8 cellular contexts compared by ENCODE assay signal in the genomic region with DNA sequence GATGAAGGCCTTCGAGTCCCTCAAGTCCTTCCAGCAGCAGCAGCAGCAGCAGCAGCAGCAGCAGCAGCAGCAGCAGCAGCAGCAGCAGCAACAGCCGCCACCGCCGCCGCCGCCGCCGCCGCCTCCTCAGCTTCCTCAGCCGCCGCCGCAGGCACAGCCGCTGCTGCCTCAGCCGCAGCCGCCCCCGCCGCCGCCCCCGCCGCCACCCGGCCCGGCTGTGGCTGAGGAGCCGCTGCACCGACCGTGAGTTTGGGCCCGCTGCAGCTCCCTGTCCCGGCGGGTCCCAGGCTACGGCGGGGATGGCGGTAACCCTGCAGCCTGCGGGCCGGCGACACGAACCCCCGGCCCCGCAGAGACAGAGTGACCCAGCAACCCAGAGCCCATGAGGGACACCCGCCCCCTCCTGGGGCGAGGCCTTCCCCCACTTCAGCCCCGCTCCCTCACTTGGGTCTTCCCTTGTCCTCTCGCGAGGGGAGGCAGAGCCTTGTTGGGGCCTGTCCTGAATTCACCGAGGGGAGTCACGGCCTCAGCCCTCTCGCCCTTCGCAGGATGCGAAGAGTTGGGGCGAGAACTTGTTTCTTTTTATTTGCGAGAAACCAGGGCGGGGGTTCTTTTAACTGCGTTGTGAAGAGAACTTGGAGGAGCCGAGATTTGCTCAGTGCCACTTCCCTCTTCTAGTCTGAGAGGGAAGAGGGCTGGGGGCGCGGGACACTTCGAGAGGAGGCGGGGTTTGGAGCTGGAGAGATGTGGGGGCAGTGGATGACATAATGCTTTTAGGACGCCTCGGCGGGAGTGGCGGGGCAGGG. TPM values are rescaled to one million over a fixed set of nuclear protein-coding genes. Genes with fewer than 3 reads are reported as not detected.
DNase-seq lines count a peak whose midpoint lies in the region; ATAC-seq, FAIRE-seq and TF ChIP-seq lines count a peak whose summit lies in the region.

No MANE protein-coding gene starts in this region.

- DNase-seq in GM18507 (ENCODE audit: extremely low spot score, insufficient read length, low read depth) = no peak
- DNase-seq in KBM-7 = peak; percentile 93
- DNase-seq in SIG-M5 (lab: John Stamatoyannopoulos, UW) = peak; percentile 41
- peak; percentile 44 for DNase-seq in activated naive CD4-positive, alpha-beta T cell treated with anti-CD3 and anti-CD28 coated beads, Interleukin-2, amount 50 U/mL, for 16 hours
- peak; percentile 84 for DNase-seq in glomerular visceral epithelial cell (ENCODE audit: extremely low spot score)
- peak; percentile 39 to 80 (median 66) for DNase-seq in pancreas
- no peak for DNase-seq in vagina (ENCODE audit: extremely low spot score in 2 of 2)

- TF ChIP-seq POLR2A in vagina (IDR thresholded peaks at IDR 0.05) = no peak

- in situ Hi-C loops in KBM-7 (cut with MboI; ENCODE audit: low pct_unique_long_range_greater_than_20kb, low sequenced_read_pairs) = no loop called here

- H3K36me3 ChIP-seq in pancreas (no peaks in the 10 kb centered on the region), vagina (no peaks in the 10 kb centered on the region)

- H3K27me3 ChIP-seq in pancreas (no peaks in the 10 kb centered on the region), vagina (no peaks in the 10 kb centered on the region)

- FAIRE-seq in GM18507 (lab: Jason Lieb, UNC) = peak; percentile 36
- FAIRE-seq in pancreas (lab: Jason Lieb, UNC) = no peak

- intact Hi-C loops in pancreas (cut with DNase I) (no loop called here), vagina (cut with DNase I) (no loop called here)

- H3K4me3 ChIP-seq in pancreas (peak overlapping the region; percentile 67 to 86 (median 73)), vagina (peak overlapping the region; percentile 79 to 87)

- ATAC-seq in pancreas = peak in 3 of 4 donors; percentile 0 to 4 (median 0)

- H3K27ac ChIP-seq in 22Rv1 = peak overlapping the region; percentile 76
- H3K27ac ChIP-seq in pancreas = peak overlapping the region; percentile 58 to 83 (median 72)
- peak overlapping the region; percentile 85 for H3K27ac ChIP-seq in vagina

- H3K4me1 ChIP-seq in pancreas (peaks cover 6 to 13% (median 7%) of the 10 kb centered on the region in 3 donors), vagina (peaks cover 35% of the 10 kb centered on the region)

- TF ChIP-seq CTCF in 22Rv1 (IDR thresholded peaks at IDR 0.05) (no peak), pancreas (IDR thresholded peaks at IDR 0.05) (no peak), vagina (IDR thresholded peaks at IDR 0.05) (no peak)

- H3K9me3 ChIP-seq in pancreas = no peaks in the 10 kb centered on the region
- no peaks in the 10 kb centered on the region for H3K9me3 ChIP-seq in vagina

- 0% methylated on average over 33 to 60 of the region's 60 CpGs for WGBS in pancreas, 2 donors

RNA-seq across cellular contexts. Expression of a gene that starts 0.6 kb away (rescaled TPM):
- total RNA-seq in pancreas (10 to 100 TPM; 32.5 to 55.2 (median 42.7) TPM), vagina (49.8 TPM)
- 10 to 100 TPM; 23.1 to 52.8 TPM for polyA plus RNA-seq in pancreas

RNA-seq across cellular contexts. Expression of a gene that starts 0.7 kb away (rescaled TPM):
- total RNA-seq in pancreas (not detected), vagina (not detected)
- not detected for polyA plus RNA-seq in pancreas

Comparison
In these comparisons a context has a peak if more than half of its experiments do, and no peak if none do; other contexts are left out.
1. DNase-seq: peak in KBM-7 (single experiment), SIG-M5 (single experiment), activated naive CD4-positive, alpha-beta T cell treated with anti-CD3 and anti-CD28 coated beads, Interleukin-2, amount 50 U/mL, for 16 hours (single experiment), glomerular visceral epithelial cell (single experiment) and pancreas (6 of 6); none in GM18507 (single experiment) and vagina (0 of 2).
2. Peak in every context shown above with its lines, with median percentiles within 50 percentile points of each other: H3K27ac ChIP-seq.